Comparison of ENCODE assay signal across 17 cellular contexts in the genomic region with DNA sequence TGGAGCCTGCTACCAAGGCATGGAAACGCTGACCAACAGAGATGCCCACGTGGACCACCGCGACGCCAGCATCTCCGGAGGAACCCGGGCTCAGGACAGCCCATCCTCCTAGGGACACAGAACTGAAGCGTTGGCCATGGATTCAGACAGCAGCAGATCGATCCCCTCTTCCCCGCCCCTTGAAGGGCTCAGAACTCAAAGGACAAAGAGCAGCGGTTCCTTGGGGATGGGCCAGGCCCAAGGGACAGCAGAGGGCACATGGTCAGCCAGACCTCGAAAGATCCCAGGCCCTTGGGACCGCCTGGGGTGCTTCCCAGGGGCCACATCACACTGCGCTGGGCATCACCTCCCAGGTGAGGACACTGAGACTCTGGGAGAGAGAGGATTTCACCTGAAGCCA. TPM values are rescaled to one million over a fixed set of nuclear protein-coding genes. Genes with fewer than 3 reads are reported as not detected.
DNase-seq lines count a peak whose midpoint lies in the region; ATAC-seq, FAIRE-seq and TF ChIP-seq lines count a peak whose summit lies in the region.
"Had no signal": no experiment of that assay in that cellular context is flagged by ENCODE, and none has a peak within 500 bp of the region (broad histone marks: within the 10 kb centered on the region; RNA-seq: fewer than 3 reads in every experiment).

No MANE protein-coding gene starts in this region.

- H3K9me3 ChIP-seq in H9 (ENCODE audit: control insufficient read depth, low read depth, low read length) = no peaks in the 10 kb centered on the region
- H3K9me3 ChIP-seq in astrocyte (ENCODE audit: insufficient read depth, low read depth, low read length) = no peaks in the 10 kb centered on the region
- H3K9me3 ChIP-seq in right lobe of liver = no peaks in the 10 kb centered on the region
- H3K9me3 ChIP-seq in sigmoid colon = no peaks in the 10 kb centered on the region
- no peaks in the 10 kb centered on the region for H3K9me3 ChIP-seq in SJCRH30 (replicated peaks)
- no peaks in the 10 kb centered on the region for H3K9me3 ChIP-seq in colonic mucosa
- no peaks in the 10 kb centered on the region for H3K9me3 ChIP-seq in Caco-2

- no peak overlapping the region for H2BK12ac ChIP-seq in H9 (ENCODE audit: insufficient read length, low read depth, low read length)

- peak overlapping the region in 2 of 3 experiments; percentile 79 to 80; a peak in 3 of 7 replicates for H3K27ac Mint-ChIP-seq in H9
- peak overlapping the region; percentile 91 for H3K27ac Mint-ChIP-seq in astrocyte (ENCODE audit: unreplicated experiment)
- no peak overlapping the region for H3K27ac Mint-ChIP-seq in Caco-2 (ENCODE audit: unreplicated experiment)

- no peak overlapping the region for H3K56ac ChIP-seq in H9 (ENCODE audit: insufficient read length, low read depth, low read length)

- H2BK5ac ChIP-seq in H9 (ENCODE audit: insufficient read length, low read length) = no peak overlapping the region

- H3K4me1 ChIP-seq in H9 (ENCODE audit: insufficient read depth, low read length) = peaks cover 2% of the 10 kb centered on the region; the same call in 1 of the 2 replicates
- peaks cover 39% of the 10 kb centered on the region for H3K4me1 ChIP-seq in astrocyte (ENCODE audit: insufficient read depth, low read length)
- peaks cover 0 to 13% (median 3%) of the 10 kb centered on the region in 4 donors for H3K4me1 ChIP-seq in right lobe of liver
- peaks cover 0 to 59% (median 56%) of the 10 kb centered on the region in 4 donors for H3K4me1 ChIP-seq in sigmoid colon
- H3K4me1 ChIP-seq in SJCRH30 = peaks cover 16% of the 10 kb centered on the region; the same call in 1 of the 2 replicates
- H3K4me1 ChIP-seq in colonic mucosa = peaks cover 4% of the 10 kb centered on the region
- peaks cover 2% of the 10 kb centered on the region for H3K4me1 ChIP-seq in Caco-2

- H4K91ac ChIP-seq in H9 (ENCODE audit: insufficient read length, low read depth, low read length) = no peak overlapping the region

- no peak for TF ChIP-seq EP300 in sigmoid colon (IDR thresholded peaks at IDR 0.05)

- intact Hi-C loops in right lobe of liver (cut with DNase I) = no loop called here
- intact Hi-C loops in sigmoid colon (cut with DNase I) = no loop called here
- intact Hi-C loops in colonic mucosa (cut with DNase I) = no loop called here
- intact Hi-C loops in Caco-2 (cut with micrococcal nuclease; ENCODE audit: unreplicated experiment) = no loop called here

- no peaks in the 10 kb centered on the region for H3K79me1 ChIP-seq in H9 (ENCODE audit: insufficient read depth, low read depth, low read length, poor library complexity, severe bottlenecking)

- TF ChIP-seq POLR2A in right lobe of liver (IDR thresholded peaks at IDR 0.05) (no peak), sigmoid colon (IDR thresholded peaks at IDR 0.05) (no peak)

- DNase-seq in H9 = no peak
- DNase-seq in astrocyte (ENCODE audit: low read depth) = no peak
- DNase-seq in right lobe of liver = peak in 1 of 3 donors; percentile 70
- DNase-seq in sigmoid colon = no peak
- DNase-seq in SJCRH30 = no peak
- DNase-seq in colonic mucosa = no peak
- no peak for DNase-seq in Caco-2
- DNase-seq: CD4-positive, alpha-beta memory T cell; DND-41; GDM1; NCI-H1436 treated with DMSO at 0.1 percent for 48 hours; PC-3 had no signal

- H3K27me3 ChIP-seq in H9 (ENCODE audit: insufficient read depth, low read length) (no peaks in the 10 kb centered on the region), astrocyte (ENCODE audit: insufficient read depth, low read length) (no peaks in the 10 kb centered on the region), right lobe of liver (no peaks in the 10 kb centered on the region), sigmoid colon (no peaks in the 10 kb centered on the region), SJCRH30 (no peaks in the 10 kb centered on the region), colonic mucosa (no peaks in the 10 kb centered on the region), Caco-2 (replicated peaks; ENCODE audit: control insufficient read depth, insufficient read depth, low read length) (no peaks in the 10 kb centered on the region)

- H3K79me2 ChIP-seq in H9 (ENCODE audit: insufficient read depth, low read length) = no peaks in the 10 kb centered on the region
- H3K79me2 ChIP-seq in astrocyte (ENCODE audit: insufficient read depth, low read length) = peaks cover 38% of the 10 kb centered on the region

- H3K4ac ChIP-seq in H9 (ENCODE audit: low read depth, low read length) = no peak overlapping the region

- no TSS peak for BruUV-seq in Caco-2 (replicated peaks; lab: Mats Ljungman, UMichigan)

- POLR2A ChIA-PET in Caco-2 (lab: Charles Lee) = no interaction called here

- H3K36me3 ChIP-seq in astrocyte (ENCODE audit: insufficient read depth, low read length) (no peaks in the 10 kb centered on the region), right lobe of liver (no peaks in the 10 kb centered on the region), sigmoid colon (peaks cover 0 to 4% (median 0%) of the 10 kb centered on the region in 4 donors), SJCRH30 (no peaks in the 10 kb centered on the region), colonic mucosa (no peaks in the 10 kb centered on the region), Caco-2 (ENCODE audit: control insufficient read depth, insufficient read depth, low read length) (no peaks in the 10 kb centered on the region)

- H3K4me1 Mint-ChIP-seq in H9 = peaks cover 41 to 60% of the 10 kb centered on the region in 2 experiments
- H3K4me1 Mint-ChIP-seq in astrocyte (ENCODE audit: low read depth, unreplicated experiment) = peaks cover 13% of the 10 kb centered on the region
- peaks cover under 1% of the 10 kb centered on the region for H3K4me1 Mint-ChIP-seq in Caco-2 (ENCODE audit: low read depth, unreplicated experiment)

- no peaks in the 10 kb centered on the region for H3K9me3 Mint-ChIP-seq in H9
- H3K9me3 Mint-ChIP-seq in astrocyte (ENCODE audit: unreplicated experiment) = no peaks in the 10 kb centered on the region
- no peaks in the 10 kb centered on the region for H3K9me3 Mint-ChIP-seq in Caco-2 (ENCODE audit: unreplicated experiment)

- H2BK15ac ChIP-seq in H9 (ENCODE audit: low read depth, low read length) = no peak overlapping the region

- H3K4me3 Mint-ChIP-seq in H9 = peak overlapping the region in 1 of 2 experiments; percentile 50; a peak in 1 of 5 replicates
- no peak overlapping the region for H3K4me3 Mint-ChIP-seq in astrocyte (ENCODE audit: unreplicated experiment)
- H3K4me3 Mint-ChIP-seq in Caco-2 (ENCODE audit: unreplicated experiment) = no peak overlapping the region
- H3K4me3 Mint-ChIP-seq: CD4-positive, alpha-beta memory T cell had no signal

- no peak overlapping the region for H4K5ac ChIP-seq in H9 (ENCODE audit: insufficient read length, low read depth, low read length)

- H3K14ac ChIP-seq in H9 (ENCODE audit: insufficient read depth, low read length) = peak overlapping the region; percentile 57; the same call in 1 of the 2 replicates

- H3K9ac ChIP-seq in H9 (ENCODE audit: extremely low read depth, insufficient read length, low read length) (no peak overlapping the region), astrocyte (ENCODE audit: low read length) (peak overlapping the region; percentile 76), colonic mucosa (ENCODE audit: low read depth in 2 of 2, low read length in 2 of 2) (no peak overlapping the region)

- H3K36me3 Mint-ChIP-seq in H9 (ENCODE audit: insufficient read depth in 1 of 3, low read depth in 3 of 3) = peaks cover 0 to 7% (median 0%) of the 10 kb centered on the region in 3 experiments; a peak in 1 of 7 replicates
- no peaks in the 10 kb centered on the region for H3K36me3 Mint-ChIP-seq in astrocyte (ENCODE audit: low read depth, unreplicated experiment)
- H3K36me3 Mint-ChIP-seq in Caco-2 (ENCODE audit: insufficient read depth, unreplicated experiment) = peaks cover 21% of the 10 kb centered on the region
- H3K36me3 Mint-ChIP-seq: CD4-positive, alpha-beta memory T cell had no signal

- H2BK120ac ChIP-seq in H9 (ENCODE audit: low read depth, low read length, poor library complexity, severe bottlenecking) = no peak overlapping the region

- peaks cover 2% of the 10 kb centered on the region; the same call in 1 of the 2 replicates for H3K27me3 Mint-ChIP-seq in H9 (ENCODE audit: low read depth)
- H3K27me3 Mint-ChIP-seq in astrocyte (ENCODE audit: low read depth, unreplicated experiment) = no peaks in the 10 kb centered on the region
- H3K27me3 Mint-ChIP-seq in Caco-2 (ENCODE audit: insufficient read depth, unreplicated experiment) = no peaks in the 10 kb centered on the region
- H3K27me3 Mint-ChIP-seq: CD4-positive, alpha-beta memory T cell had no signal

- H3K4me3 ChIP-seq in astrocyte (ENCODE audit: insufficient read depth, low read depth, low read length) (no peak overlapping the region), right lobe of liver (no peak overlapping the region), sigmoid colon (no peak overlapping the region), SJCRH30 (no peak overlapping the region), colonic mucosa (no peak overlapping the region), Caco-2 (ENCODE audit: low read depth, low read length) (no peak overlapping the region)
- H3K4me3 ChIP-seq: K562, SK-N-MC had no signal

- H3K23me2 ChIP-seq in H9 (ENCODE audit: insufficient read length, low read depth, low read length, poor library complexity, severe bottlenecking) = no peaks in the 10 kb centered on the region

- H3K4me2 ChIP-seq in H9 (ENCODE audit: insufficient read depth, insufficient read length, low read length) = no peak overlapping the region
- H3K4me2 ChIP-seq in astrocyte (ENCODE audit: low read length) = no peak overlapping the region

- no peak overlapping the region for H2BK20ac ChIP-seq in H9 (ENCODE audit: low read depth, low read length, poor library complexity, severe bottlenecking)

- H3K27ac ChIP-seq in H9 (ENCODE audit: insufficient read length, low read depth, low read length) = no peak overlapping the region
- peak overlapping the region; percentile 88 for H3K27ac ChIP-seq in astrocyte (ENCODE audit: low read depth, low read length)
- H3K27ac ChIP-seq in right lobe of liver = no peak overlapping the region
- peak overlapping the region in 3 of 4 donors; percentile 53 to 65 (median 55) for H3K27ac ChIP-seq in sigmoid colon
- H3K27ac ChIP-seq in SJCRH30 = no peak overlapping the region
- no peak overlapping the region for H3K27ac ChIP-seq in colonic mucosa
- H3K27ac ChIP-seq: SK-N-MC had no signal

- no CpG with 5 or more reads among the region's 14 CpGs for WGBS in H9 (ENCODE audit: extremely low coverage, insufficient read length, low lambda C conversion rate)
- no CpG with 5 or more reads among the region's 14 CpGs for WGBS in right lobe of liver (ENCODE audit: insufficient coverage, low coverage, low lambda C conversion rate, missing lambda C conversion rate)
- WGBS in sigmoid colon, 2 donors = 94 to 95% methylated on average over 14 of the region's 14 CpGs

- peak overlapping the region; percentile 11 for H3K18ac ChIP-seq in H9 (ENCODE audit: insufficient read length, low read depth, low read length)

- CTCF ChIA-PET in Caco-2 (lab: Charles Lee) = no interaction called here

- no peak overlapping the region for H2AK5ac ChIP-seq in H9 (ENCODE audit: insufficient read length, low read length)

- TF ChIP-seq CTCF in H9 (conservative IDR thresholded peaks at IDR 0.05) (no peak), astrocyte (IDR thresholded peaks at IDR 0.05; ENCODE audit: insufficient read depth, low read depth, low read length) (no peak), right lobe of liver (IDR thresholded peaks at IDR 0.05) (no peak), sigmoid colon (IDR thresholded peaks at IDR 0.05) (no peak), colonic mucosa (IDR thresholded peaks at IDR 0.05) (no peak), Caco-2 (IDR thresholded peaks at IDR 0.05; ENCODE audit: insufficient read depth in 1 of 2, low read depth in 1 of 2, low read length in 1 of 2, severe bottlenecking in 1 of 2, unreplicated experiment in 1 of 2) (no peak)

- H4K20me1 ChIP-seq in H9 (ENCODE audit: control insufficient read depth, insufficient read depth, insufficient read length) (no peaks in the 10 kb centered on the region), astrocyte (ENCODE audit: insufficient read depth, low read length) (no peaks in the 10 kb centered on the region)

- H3T11ph ChIP-seq in H9 (ENCODE audit: low read length) = no peak overlapping the region

- no peak overlapping the region for H4K8ac ChIP-seq in H9 (replicated peaks; ENCODE audit: insufficient read length, low read depth, low read length)

- FAIRE-seq in astrocyte (lab: Jason Lieb, UNC) = no peak
- FAIRE-seq: GM12892, H54, K562 had no signal

- ATAC-seq in right lobe of liver (peak; percentile 26 to 79 (median 67)), GM21390 (IDR thresholded peaks at IDR 0.05; ENCODE audit: unreplicated experiment) (no peak)
- ATAC-seq: K562, PC-3 had no signal

- H2AFZ ChIP-seq in H9 (ENCODE audit: low read length) = no peak overlapping the region
- H2AFZ ChIP-seq in astrocyte (ENCODE audit: low read depth, low read length) = no peak overlapping the region

- no peak overlapping the region for H3K23ac ChIP-seq in H9 (ENCODE audit: insufficient read length, low read depth, low read length)

RNA-seq across cellular contexts. Expression of a gene that starts 49.2 kb away (rescaled TPM):
- total RNA-seq in H9 (2021) (76.9 and 80.1 TPM in 2 replicates), astrocyte (110 and 121 TPM in 2 replicates), right lobe of liver (10 to 100 TPM; 11.8 to 23.4 (median 15.4) TPM), sigmoid colon (10 to 100 TPM; 13.2 to 20.5 (median 18.4) TPM), colonic mucosa (10 to 100 TPM; 65.8 to 67.7 TPM), Caco-2 (2022) (95.4 and 104 TPM in 2 replicates)
- 10 to 100 TPM; 14.4 to 25.9 (median 17.6) TPM for polyA plus RNA-seq in sigmoid colon
- 17.5 and 18.6 TPM in 2 replicates for total RNA-seq in SJCRH30 (2014; rRNA removed; shearing (Covaris generic))

RNA-seq across cellular contexts. Expression of a gene that starts 49.7 kb away (rescaled TPM):
- total RNA-seq in H9 (2021) (53.7 and 56.7 TPM in 2 replicates), astrocyte (62.8 and 65.8 TPM in 2 replicates), right lobe of liver (10 to 100 TPM; 24.7 to 42.0 (median 28.8) TPM), sigmoid colon (100 to 1,000 TPM; 130 to 164 (median 152) TPM), colonic mucosa (10 to 100 TPM; 60.0 to 69.4 TPM), Caco-2 (2022) (74.3 and 76.2 TPM in 2 replicates)
- polyA plus RNA-seq in sigmoid colon = 10 to 100 TPM; 34.6 to 54.7 (median 53.6) TPM
- total RNA-seq in SJCRH30 (2014; rRNA removed; shearing (Covaris generic)) = 72.6 and 79.4 TPM in 2 replicates

Comparison
In these comparisons a context has a peak if more than half of its experiments do, and no peak if none do; other contexts are left out.
1. H3K27ac ChIP-seq: peak in astrocyte (single experiment) and sigmoid colon (3 of 4); none in H9 (single experiment), right lobe of liver (0 of 3), SJCRH30 (single experiment) and colonic mucosa (single experiment).